ENCODE assay signal across 1 cellular context in the genomic region with DNA sequence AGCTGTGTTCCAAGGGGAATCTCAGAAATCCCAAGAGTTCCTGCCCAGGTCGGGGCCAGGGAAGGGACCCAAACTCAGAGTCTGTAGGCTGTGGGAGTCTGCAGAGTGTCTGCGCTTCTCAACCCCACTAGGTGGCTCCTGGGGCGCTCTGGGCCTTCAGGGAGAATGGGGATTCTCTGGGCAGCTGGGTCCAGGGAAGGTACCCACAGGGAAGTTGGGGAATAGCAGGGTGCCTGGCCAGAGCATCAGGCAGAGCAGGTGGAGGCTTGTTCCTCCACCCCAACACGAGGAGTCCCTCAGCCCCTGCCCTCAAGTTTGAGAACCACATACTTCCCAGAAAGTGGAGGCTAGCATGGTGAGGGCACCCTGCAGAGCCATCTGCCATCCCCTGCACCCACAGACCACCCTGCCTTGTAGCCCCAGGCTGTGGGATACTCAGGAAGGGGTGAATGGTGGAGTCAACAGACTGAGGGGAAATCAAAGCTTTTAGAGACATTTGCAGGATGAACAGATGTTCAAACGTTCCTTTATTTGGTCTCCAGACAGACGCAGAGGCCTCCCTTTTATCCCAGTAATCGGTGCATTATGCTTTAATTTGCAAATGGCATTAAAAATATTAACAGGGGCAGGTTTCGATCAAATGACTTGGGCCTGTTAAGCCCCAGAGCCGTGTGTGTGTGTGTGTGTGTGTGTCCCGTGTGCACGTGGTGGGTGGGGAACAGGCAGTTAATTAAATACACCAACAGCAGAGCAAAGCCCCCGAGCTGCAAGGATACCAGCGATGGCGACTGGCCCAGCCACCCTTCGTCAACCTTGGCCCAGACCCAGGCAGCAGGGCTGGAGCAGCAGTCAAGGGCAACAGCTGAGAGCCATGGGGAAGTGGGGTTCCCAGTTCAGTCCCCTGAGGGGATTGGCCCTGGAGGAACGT.
TF ChIP-seq lines count a peak whose summit lies in the region.

No MANE protein-coding gene starts in this region.

TF ChIP-seq in HCT116, 20 proteins besides CTCF, POLR2A, EP300 and RAD21 (continued from another document):
- TF ChIP-seq, protein P1, sequence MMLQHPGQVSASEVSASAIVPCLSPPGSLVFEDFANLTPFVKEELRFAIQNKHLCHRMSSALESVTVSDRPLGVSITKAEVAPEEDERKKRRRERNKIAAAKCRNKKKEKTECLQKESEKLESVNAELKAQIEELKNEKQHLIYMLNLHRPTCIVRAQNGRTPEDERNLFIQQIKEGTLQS (IDR thresholded peaks at IDR 0.05) = no peak
- TF ChIP-seq, protein P2, sequence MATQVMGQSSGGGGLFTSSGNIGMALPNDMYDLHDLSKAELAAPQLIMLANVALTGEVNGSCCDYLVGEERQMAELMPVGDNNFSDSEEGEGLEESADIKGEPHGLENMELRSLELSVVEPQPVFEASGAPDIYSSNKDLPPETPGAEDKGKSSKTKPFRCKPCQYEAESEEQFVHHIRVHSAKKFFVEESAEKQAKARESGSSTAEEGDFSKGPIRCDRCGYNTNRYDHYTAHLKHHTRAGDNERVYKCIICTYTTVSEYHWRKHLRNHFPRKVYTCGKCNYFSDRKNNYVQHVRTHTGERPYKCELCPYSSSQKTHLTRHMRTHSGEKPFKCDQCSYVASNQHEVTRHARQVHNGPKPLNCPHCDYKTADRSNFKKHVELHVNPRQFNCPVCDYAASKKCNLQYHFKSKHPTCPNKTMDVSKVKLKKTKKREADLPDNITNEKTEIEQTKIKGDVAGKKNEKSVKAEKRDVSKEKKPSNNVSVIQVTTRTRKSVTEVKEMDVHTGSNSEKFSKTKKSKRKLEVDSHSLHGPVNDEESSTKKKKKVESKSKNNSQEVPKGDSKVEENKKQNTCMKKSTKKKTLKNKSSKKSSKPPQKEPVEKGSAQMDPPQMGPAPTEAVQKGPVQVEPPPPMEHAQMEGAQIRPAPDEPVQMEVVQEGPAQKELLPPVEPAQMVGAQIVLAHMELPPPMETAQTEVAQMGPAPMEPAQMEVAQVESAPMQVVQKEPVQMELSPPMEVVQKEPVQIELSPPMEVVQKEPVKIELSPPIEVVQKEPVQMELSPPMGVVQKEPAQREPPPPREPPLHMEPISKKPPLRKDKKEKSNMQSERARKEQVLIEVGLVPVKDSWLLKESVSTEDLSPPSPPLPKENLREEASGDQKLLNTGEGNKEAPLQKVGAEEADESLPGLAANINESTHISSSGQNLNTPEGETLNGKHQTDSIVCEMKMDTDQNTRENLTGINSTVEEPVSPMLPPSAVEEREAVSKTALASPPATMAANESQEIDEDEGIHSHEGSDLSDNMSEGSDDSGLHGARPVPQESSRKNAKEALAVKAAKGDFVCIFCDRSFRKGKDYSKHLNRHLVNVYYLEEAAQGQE (IDR thresholded peaks at IDR 0.05; ENCODE audit: low read depth) = no peak
